Comparison of ENCODE assay signal across 6 cellular contexts in genomic region chr19:40929942-40930341, GRCh38. TPM values are rescaled to one million over a fixed set of nuclear protein-coding genes. Genes with fewer than 3 reads are reported as not detected.
"Had no signal": no experiment of that assay in that cellular context is flagged by ENCODE, and none has a peak within 500 bp of the region (broad histone marks: within the 10 kb centered on the region; RNA-seq: fewer than 3 reads in every experiment).

No MANE protein-coding gene starts in this region.

RNA-seq across cellular contexts. Expression of gene CYP2A7, which starts 47.9 kb away (rescaled TPM):
- total RNA-seq: GM23248, H4, H7, HepG2, HT-29 had no signal
- polyA plus RNA-seq: GM23248, HepG2, IgD-negative memory B cell had no signal
